ENCODE assay signal across 27 cellular contexts in the genomic region with DNA sequence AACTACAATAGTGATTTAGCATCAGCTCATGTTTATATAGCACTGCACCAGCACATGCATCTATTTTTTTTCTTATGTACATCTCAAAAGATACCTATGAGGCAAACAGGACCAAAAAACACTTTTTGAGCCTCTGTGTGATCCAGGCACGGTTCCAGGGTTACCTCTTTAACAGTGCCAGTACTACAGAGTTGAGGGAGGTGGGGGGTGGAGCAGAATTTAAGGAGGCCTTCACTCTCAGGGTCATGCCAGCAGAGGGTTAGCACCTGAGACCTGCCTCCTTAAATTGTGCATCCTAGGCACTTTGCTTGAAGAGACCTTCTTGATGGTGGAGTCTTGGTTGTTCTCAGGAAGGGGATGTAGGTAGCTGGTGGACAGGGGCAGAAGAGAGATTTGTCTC.
DNase-seq lines count a peak whose midpoint lies in the region; ATAC-seq, FAIRE-seq and TF ChIP-seq lines count a peak whose summit lies in the region.
"Had no signal": no experiment of that assay in that cellular context is flagged by ENCODE, and none has a peak within 500 bp of the region (broad histone marks: within the 10 kb centered on the region; RNA-seq: fewer than 3 reads in every experiment).

No MANE protein-coding gene starts in this region.

- H3K79me1 ChIP-seq in neuronal stem cell (ENCODE audit: low read depth, low read length) = no peaks in the 10 kb centered on the region

- H3K18ac ChIP-seq in neuronal stem cell (ENCODE audit: low read length) = peak overlapping the region; percentile 29

- H3K36me3 ChIP-seq in astrocyte (ENCODE audit: insufficient read depth, low read length) (no peaks in the 10 kb centered on the region), neuronal stem cell (replicated peaks in 1 of 2; ENCODE audit: control insufficient read depth in 2 of 2, insufficient read depth in 2 of 2, low read length in 2 of 2) (no peaks in the 10 kb centered on the region)
- H3K36me3 ChIP-seq: SJSA1 had no signal

- H4K20me1 ChIP-seq in astrocyte (ENCODE audit: insufficient read depth, low read length) = no peaks in the 10 kb centered on the region

- no peak overlapping the region for H3K4ac ChIP-seq in neuronal stem cell (ENCODE audit: low read length)

- WGBS in neuronal stem cell (ENCODE audit: extremely low coverage in 2 of 2, insufficient read length in 2 of 2, insufficient replicate concordance in 1 of 2), 2 donors = no CpG with 5 or more reads among the region's 1 CpG

- H3K27me3 Mint-ChIP-seq in astrocyte (ENCODE audit: low read depth, unreplicated experiment) = no peaks in the 10 kb centered on the region
- H3K27me3 Mint-ChIP-seq: IgD-negative memory B cell had no signal

- H3K4me1 Mint-ChIP-seq in astrocyte (ENCODE audit: low read depth, unreplicated experiment) = peaks cover 42% of the 10 kb centered on the region

- peak; percentile 51 for DNase-seq in activated CD8-positive, alpha-beta memory T cell treated with anti-CD3 and anti-CD28 coated beads for 24 hours
- no peak for DNase-seq in activated CD8-positive, alpha-beta memory T cell treated with anti-CD3 and anti-CD28 coated beads, Interleukin-2, amount 50 U/mL, for 4 hours
- DNase-seq in astrocyte (ENCODE audit: low read depth) (no peak), neuronal stem cell (ENCODE audit: low spot score) (no peak), occipital lobe (lab: John Stamatoyannopoulos, UW) (no peak)
- DNase-seq in stimulated activated CD4-positive, alpha-beta T cell treated with anti-CD3 and anti-CD28 coated beads, Interleukin-1b, Interleukin-23, amount 100 ng/mL, for 48 hours = no peak
- DNase-seq: 8988T; AML-193; C1 segment of cervical spinal cord; CD8-positive, alpha-beta T cell; GOT3; HCEC 1CT; Karpas-422; MV-4-11; NCI-H1105 treated with DMSO at 0.1 percent for 48 hours; NCI-H2029 treated with DMSO at 0.1 percent for 48 hours; NCI-H226; NCI-H524; NCI-H774; NK-92 treated with Interleukin-12 subunit alpha and Interleukin-12 subunit beta, amount 100 ng/mL, for 24 hours; OCI-M1 had no signal

- H2AFZ ChIP-seq in astrocyte (ENCODE audit: low read depth, low read length) (no peak overlapping the region), neuronal stem cell (ENCODE audit: low read length) (no peak overlapping the region)

- H3K4me3 ChIP-seq in astrocyte (ENCODE audit: insufficient read depth, low read depth, low read length) = no peak overlapping the region
- H3K4me3 ChIP-seq in neuronal stem cell (ENCODE audit: low read length in 2 of 2) = no peak overlapping the region
- H3K4me3 ChIP-seq: SJSA1 had no signal

- H3K27ac ChIP-seq in astrocyte (ENCODE audit: low read depth, low read length) (no peak overlapping the region), neuronal stem cell (replicated peaks; ENCODE audit: low read length) (no peak overlapping the region)

- H3K27me3 ChIP-seq in astrocyte (ENCODE audit: insufficient read depth, low read length) (no peaks in the 10 kb centered on the region), neuronal stem cell (ENCODE audit: control insufficient read depth in 3 of 3, insufficient read depth in 3 of 3, low read depth in 1 of 3, low read length in 3 of 3) (no peaks in the 10 kb centered on the region)
- H3K27me3 ChIP-seq: SJSA1 had no signal

- no peak overlapping the region for H3K4me2 ChIP-seq in astrocyte (ENCODE audit: low read length)
- H3K4me2 ChIP-seq in neuronal stem cell (ENCODE audit: insufficient read depth, low read length, poor library complexity, severe bottlenecking) = no peak overlapping the region

- H2BK120ac ChIP-seq in neuronal stem cell (ENCODE audit: low read depth, low read length) = no peak overlapping the region

- H3K14ac ChIP-seq in neuronal stem cell (ENCODE audit: low read length) = no peak overlapping the region

- H3K4me1 ChIP-seq in astrocyte (ENCODE audit: insufficient read depth, low read length) (peaks cover 24% of the 10 kb centered on the region), neuronal stem cell (ENCODE audit: control insufficient read depth in 2 of 2, insufficient read depth in 1 of 2, low read depth in 1 of 2, low read length in 2 of 2) (peaks cover 10 to 15% of the 10 kb centered on the region in 2 donors)

- peak overlapping the region; percentile 4 for H3K27ac Mint-ChIP-seq in astrocyte (ENCODE audit: unreplicated experiment)
- H3K27ac Mint-ChIP-seq: CD8-positive, alpha-beta T cell had no signal

- H3K9me3 ChIP-seq in astrocyte (ENCODE audit: insufficient read depth, low read depth, low read length) = no peaks in the 10 kb centered on the region
- H3K9me3 ChIP-seq in neuronal stem cell (replicated peaks in 1 of 2; ENCODE audit: control insufficient read depth in 2 of 2, insufficient read depth in 1 of 2, low read depth in 1 of 2, low read length in 2 of 2) = peaks cover 0 to 2% of the 10 kb centered on the region in 2 donors
- H3K9me3 ChIP-seq: SJSA1 had no signal

- no peaks in the 10 kb centered on the region for H3K36me3 Mint-ChIP-seq in astrocyte (ENCODE audit: low read depth, unreplicated experiment)
- H3K36me3 Mint-ChIP-seq: CD8-positive, alpha-beta T cell; IgD-negative memory B cell had no signal

- H2BK12ac ChIP-seq in neuronal stem cell (ENCODE audit: low read length) = no peak overlapping the region

- no peak overlapping the region for H2AK5ac ChIP-seq in neuronal stem cell (ENCODE audit: low read depth, low read length)

- no peak overlapping the region for H4K91ac ChIP-seq in neuronal stem cell (ENCODE audit: low read depth, low read length, poor library complexity)

- FAIRE-seq in astrocyte (lab: Jason Lieb, UNC) = no peak
- FAIRE-seq: G401.6 had no signal

- no peak overlapping the region for H3K23ac ChIP-seq in neuronal stem cell (ENCODE audit: low read depth, low read length, poor library complexity)

- H3K9ac ChIP-seq in astrocyte (ENCODE audit: low read length) (no peak overlapping the region), neuronal stem cell (ENCODE audit: low read depth, low read length, poor library complexity) (no peak overlapping the region)

- ATAC-seq in HG03280 (IDR thresholded peaks at IDR 0.05; ENCODE audit: unreplicated experiment) = no peak
- ATAC-seq in activated CD4-positive, CD25-positive, alpha-beta regulatory T cell treated with anti-CD3 and anti-CD28 coated beads, Interleukin-2, amount 50 U/mL, for 24 hours = no peak
- ATAC-seq: CD8-positive, alpha-beta T cell; Right ventricle myocardium inferior had no signal

- no peak overlapping the region for H3K4me3 Mint-ChIP-seq in astrocyte (ENCODE audit: unreplicated experiment)
- H3K4me3 Mint-ChIP-seq: CD8-positive, alpha-beta T cell; IgD-negative memory B cell had no signal

- no peak overlapping the region for H2BK15ac ChIP-seq in neuronal stem cell (ENCODE audit: low read length)

- H3K79me2 ChIP-seq in astrocyte (ENCODE audit: insufficient read depth, low read length) = no peaks in the 10 kb centered on the region

- H4K8ac ChIP-seq in neuronal stem cell (ENCODE audit: low read depth, low read length) = no peak overlapping the region

- no peak for TF ChIP-seq CTCF in astrocyte (IDR thresholded peaks at IDR 0.05; ENCODE audit: insufficient read depth, low read depth, low read length)

- H3K9me3 Mint-ChIP-seq in astrocyte (ENCODE audit: unreplicated experiment) = no peaks in the 10 kb centered on the region
- H3K9me3 Mint-ChIP-seq: CD8-positive, alpha-beta T cell; IgD-negative memory B cell had no signal

- no peak overlapping the region for H2BK5ac ChIP-seq in neuronal stem cell (ENCODE audit: low read length)
